ENCODE assay signal across 29 cellular contexts in the genomic region with DNA sequence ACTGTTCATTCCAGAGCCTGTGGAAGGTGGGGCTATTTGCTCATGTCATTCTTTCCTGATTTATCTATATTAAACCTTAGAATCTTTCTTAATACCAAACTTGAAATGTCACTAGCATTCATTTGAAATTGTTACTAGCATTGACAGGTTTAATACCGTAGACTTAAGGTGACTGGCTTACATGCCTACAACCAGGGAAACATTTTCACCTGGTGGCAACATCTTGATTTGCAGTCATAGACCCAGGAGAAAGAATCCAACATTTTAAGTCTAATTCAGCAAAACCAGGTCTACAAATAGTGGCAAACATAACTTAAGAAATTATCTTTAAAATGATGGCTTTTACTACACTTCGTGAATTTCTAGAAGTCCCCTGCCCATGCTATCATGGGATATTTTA.
DNase-seq lines count a peak whose midpoint lies in the region; ATAC-seq, FAIRE-seq and TF ChIP-seq lines count a peak whose summit lies in the region.
"Had no signal": no experiment of that assay in that cellular context is flagged by ENCODE, and none has a peak within 500 bp of the region (broad histone marks: within the 10 kb centered on the region; RNA-seq: fewer than 3 reads in every experiment).

No MANE protein-coding gene starts in this region.

- no peak overlapping the region for H2AK5ac ChIP-seq in H1 (ENCODE audit: low read depth, low read length)
- no peak overlapping the region for H2AK5ac ChIP-seq in mesendoderm (ENCODE audit: low read length)

- no peak overlapping the region for H3K4me3 Mint-ChIP-seq in activated naive CD4-positive, alpha-beta T cell treated with anti-CD3 and anti-CD28 coated beads, Interleukin-2, amount 10 ng/mL, durations not matched to agents 7 days and 5 days
- H3K4me3 Mint-ChIP-seq: CD14-positive monocyte had no signal

- no peak overlapping the region for H2BK120ac ChIP-seq in H1 (replicated peaks; ENCODE audit: low read depth, low read length)
- H2BK120ac ChIP-seq in mesendoderm (ENCODE audit: low read depth, low read length), result no peak overlapping the region

- H3K4ac ChIP-seq in H1 (replicated peaks; ENCODE audit: insufficient read length, low read depth, low read length) (no peak overlapping the region), mesendoderm (ENCODE audit: low read depth, low read length) (no peak overlapping the region)

- H3K27me3 Mint-ChIP-seq in activated naive CD4-positive, alpha-beta T cell treated with anti-CD3 and anti-CD28 coated beads, Interleukin-2, amount 10 ng/mL, durations not matched to agents 7 days and 5 days, result no peaks in the 10 kb centered on the region

- H2AFZ ChIP-seq in H1 (ENCODE audit: low read length), result no peak overlapping the region

- no peaks in the 10 kb centered on the region for H3K27me3 ChIP-seq in H1 (replicated peaks in 1 of 4; ENCODE audit: control insufficient read depth in 3 of 4, extremely low read depth in 1 of 4, insufficient read depth in 3 of 4, low read length in 3 of 4)
- H3K27me3 ChIP-seq in mesendoderm (ENCODE audit: insufficient read depth, low read length, poor library complexity), result no peaks in the 10 kb centered on the region
- H3K27me3 ChIP-seq: BE2C, MG63 had no signal

- H3K4me2 ChIP-seq in H1 (ENCODE audit: insufficient read depth in 1 of 2, low read depth in 2 of 2, low read length in 2 of 2) (no peak overlapping the region), mesendoderm (ENCODE audit: low read length) (no peak overlapping the region)
- H3K4me2 ChIP-seq: SK-N-SH had no signal

- no peak overlapping the region for H2BK5ac ChIP-seq in H1 (ENCODE audit: low read depth, low read length)
- H2BK5ac ChIP-seq in mesendoderm (ENCODE audit: low read length), result no peak overlapping the region

- no peak overlapping the region for H3K27ac Mint-ChIP-seq in activated naive CD4-positive, alpha-beta T cell treated with anti-CD3 and anti-CD28 coated beads, Interleukin-2, amount 10 ng/mL, durations not matched to agents 7 days and 5 days
- H3K27ac Mint-ChIP-seq: CD14-positive monocyte had no signal

- H3K27ac ChIP-seq in H1 (ENCODE audit: low read depth, low read length) (no peak overlapping the region), mesendoderm (ENCODE audit: low read depth, low read length) (no peak overlapping the region)
- H3K27ac ChIP-seq: 22Rv1 had no signal

- no peaks in the 10 kb centered on the region for H3K36me3 ChIP-seq in H1 (ENCODE audit: control insufficient read depth in 2 of 4, insufficient read depth in 4 of 4, low read length in 3 of 4)
- H3K36me3 ChIP-seq in mesendoderm (ENCODE audit: control insufficient read depth, insufficient read depth, low read length), result no peaks in the 10 kb centered on the region
- H3K36me3 ChIP-seq: BE2C, MG63 had no signal

- POLR2A ChIA-PET in H1 (lab: Charles Lee; ENCODE audit: partially characterized antibody), result no interaction called here

- H3K4me1 Mint-ChIP-seq in activated naive CD4-positive, alpha-beta T cell treated with anti-CD3 and anti-CD28 coated beads, Interleukin-2, amount 10 ng/mL, durations not matched to agents 7 days and 5 days, result no peaks in the 10 kb centered on the region

- H3K14ac ChIP-seq in H1 (ENCODE audit: insufficient read length), result no peak overlapping the region

- H3K56ac ChIP-seq in H1 (replicated peaks; ENCODE audit: insufficient read length, low read depth, low read length), result no peak overlapping the region
- no peak overlapping the region for H3K56ac ChIP-seq in mesendoderm (ENCODE audit: low read length)

- no peak overlapping the region for H4K91ac ChIP-seq in H1 (replicated peaks; ENCODE audit: insufficient read length, low read length)

- FAIRE-seq in H1 (lab: Jason Lieb, UNC) (peak; percentile 39), GM12891 (lab: Jason Lieb, UNC) (no peak)
- FAIRE-seq: G401.6, GM12878 had no signal

- no peaks in the 10 kb centered on the region for H3K4me1 ChIP-seq in H1 (replicated peaks in 1 of 4; ENCODE audit: control insufficient read depth in 3 of 4, insufficient read depth in 4 of 4, low read length in 3 of 4)
- H3K4me1 ChIP-seq in mesendoderm (ENCODE audit: control insufficient read depth, low read depth, low read length), result no peaks in the 10 kb centered on the region
- H3K4me1 ChIP-seq: BE2C had no signal

- H3K18ac ChIP-seq in H1 (ENCODE audit: extremely low read depth, low read length) (no peak overlapping the region), mesendoderm (ENCODE audit: low read length) (no peak overlapping the region)

- H3K36me3 Mint-ChIP-seq in activated naive CD4-positive, alpha-beta T cell treated with anti-CD3 and anti-CD28 coated beads, Interleukin-2, amount 10 ng/mL, durations not matched to agents 7 days and 5 days, result no peaks in the 10 kb centered on the region
- H3K36me3 Mint-ChIP-seq: CD14-positive monocyte had no signal

- H2BK15ac ChIP-seq in H1 (ENCODE audit: low read length) (no peak overlapping the region), mesendoderm (replicated peaks; ENCODE audit: low read depth) (no peak overlapping the region)

- 85% methylated on average over 2 of the region's 2 CpGs; no CpG with 5 or more reads in 1 of the 2 experiments for WGBS in H1 (ENCODE audit: extremely low coverage in 1 of 2, insufficient coverage in 1 of 2, insufficient read length in 1 of 2, insufficient replicate concordance in 2 of 2, low coverage in 1 of 2, low lambda C conversion rate in 2 of 2, missing lambda C conversion rate in 1 of 2), 2 experiments
- WGBS in mesendoderm (ENCODE audit: extremely low coverage, insufficient coverage, low lambda C conversion rate), result no CpG with 5 or more reads among the region's 2 CpGs

- no peaks in the 10 kb centered on the region; the same call in 1 of the 2 replicates for H3K23me2 ChIP-seq in H1 (ENCODE audit: low read depth, low read length)

- no peak for TF ChIP-seq EP300 in H1 (IDR thresholded peaks at IDR 0.05; ENCODE audit: borderline replicate concordance in 1 of 2, low read depth in 2 of 2, low read length in 2 of 2)

- no peaks in the 10 kb centered on the region for H4K20me1 ChIP-seq in H1 (replicated peaks in 1 of 2; ENCODE audit: control insufficient read depth in 1 of 2, insufficient read depth in 2 of 2, low read length in 2 of 2)

- H3K9ac ChIP-seq in H1 (replicated peaks in 1 of 4; ENCODE audit: extremely low read depth in 1 of 4, low read depth in 3 of 4, low read length in 3 of 4) (no peak overlapping the region), mesendoderm (ENCODE audit: low read length) (no peak overlapping the region)
- H3K9ac ChIP-seq: SK-N-SH had no signal

- H4K8ac ChIP-seq in H1 (ENCODE audit: extremely low read depth, insufficient read depth, low read length) (no peak overlapping the region), mesendoderm (ENCODE audit: low read depth, low read length) (no peak overlapping the region)

- H3K4me3 ChIP-seq in H1 (ENCODE audit: extremely low read depth in 1 of 4, insufficient read depth in 2 of 4, low read depth in 3 of 4, low read length in 4 of 4), result no peak overlapping the region
- no peak overlapping the region for H3K4me3 ChIP-seq in mesendoderm (ENCODE audit: low read length)
- H3K4me3 ChIP-seq: GM12878, MG63 had no signal

- TF ChIP-seq CTCF in H1 (IDR thresholded peaks at IDR 0.05; ENCODE audit: control extremely low read depth in 1 of 3, insufficient read depth in 1 of 3, low read depth in 1 of 3, low read length in 3 of 3), result peak in 1 of 3 experiments; percentile 36; a peak in 1 of 4 replicates

- peak; percentile 0 for DNase-seq in DMS 273 (lab: John Stamatoyannopoulos, UW; ENCODE audit: unreplicated experiment)
- DNase-seq in DMS 273 treated with DMSO at 0.1 percent for 48 hours (lab: John Stamatoyannopoulos, UW), result no peak
- no peak for DNase-seq in H1 (ENCODE audit: low read depth in 1 of 2, low spot score in 2 of 2)
- DNase-seq in mesendoderm, result peak; percentile 26
- no peak for DNase-seq in activated naive CD4-positive, alpha-beta T cell treated with anti-CD3 and anti-CD28 coated beads, Interleukin-2, amount 10 ng/mL, durations not matched to agents 7 days and 5 days
- DNase-seq in GM12891 (ENCODE audit: insufficient read length, low spot score), result no peak
- DNase-seq in NCI-H510A treated with DMSO at 0.1 percent for 48 hours (lab: John Stamatoyannopoulos, UW), result no peak
- DNase-seq: ACHN; BE2C; Calu3; HCEC 1CT; IMR-90; KG1; MG63; NCI-H1105 treated with DMSO at 0.1 percent for 48 hours; NCI-H146; NCI-H1930; NCI-H2107; NCI-H446; NCI-H526; NCI-H82; NK-92 treated with Interleukin-12 subunit alpha and Interleukin-12 subunit beta, amount 100 ng/mL, for 24 hours; PC-3; SK-N-SH had no signal

- H4K5ac ChIP-seq in H1 (ENCODE audit: insufficient read length, low read depth, low read length), result no peak overlapping the region
- H4K5ac ChIP-seq in mesendoderm (ENCODE audit: low read length), result no peak overlapping the region

- CTCF ChIA-PET in H1 (lab: Charles Lee; ENCODE audit: partially characterized antibody), result no interaction called here
- CTCF ChIA-PET in activated naive CD4-positive, alpha-beta T cell treated with anti-CD3 and anti-CD28 coated beads, Interleukin-2, amount 10 ng/mL, durations not matched to agents 7 days and 5 days (lab: Charles Lee), result no interaction called here

- TF ChIP-seq POLR2A in H1 (IDR thresholded peaks at IDR 0.05; ENCODE audit: control extremely low read depth in 1 of 2, low read depth in 2 of 2, low read length in 2 of 2), result no peak
- TF ChIP-seq POLR2A in GM12891 (IDR thresholded peaks at IDR 0.05; ENCODE audit: low read depth, low read length), result no peak

- H3K79me2 ChIP-seq in H1 (ENCODE audit: control insufficient read depth in 1 of 2, insufficient read depth in 2 of 2, low read length in 2 of 2) (no peaks in the 10 kb centered on the region), mesendoderm (ENCODE audit: control insufficient read depth, insufficient read depth, low read length) (no peaks in the 10 kb centered on the region)

- no peak overlapping the region for H2BK20ac ChIP-seq in H1 (ENCODE audit: low read length)

- H2BK12ac ChIP-seq in H1 (ENCODE audit: low read depth, low read length), result no peak overlapping the region

- peaks cover 2% of the 10 kb centered on the region for H3K9me3 Mint-ChIP-seq in activated naive CD4-positive, alpha-beta T cell treated with anti-CD3 and anti-CD28 coated beads, Interleukin-2, amount 10 ng/mL, durations not matched to agents 7 days and 5 days

- peak; percentile 23 to 35; a peak in 3 of 4 replicates for TF ChIP-seq RAD21 in H1 (IDR thresholded peaks at IDR 0.05 in 1 of 2, conservative IDR thresholded peaks at IDR 0.05 in 1 of 2; ENCODE audit: low read depth in 2 of 2, low read length in 2 of 2)

- no peaks in the 10 kb centered on the region for H3K9me3 ChIP-seq in H1 (ENCODE audit: insufficient read depth in 2 of 2, low read depth in 1 of 2, low read length in 1 of 2)
- H3K9me3 ChIP-seq: BE2C, MG63, SK-N-SH had no signal

- ATAC-seq in GM18511 (IDR thresholded peaks at IDR 0.05; ENCODE audit: unreplicated experiment), result no peak
- ATAC-seq: GM12878, PC-3 had no signal

- H3K23ac ChIP-seq in H1 (ENCODE audit: insufficient read length) (no peak overlapping the region), mesendoderm (ENCODE audit: low read length) (no peak overlapping the region)

- H3K79me1 ChIP-seq in H1 (ENCODE audit: low read depth, low read length) (no peaks in the 10 kb centered on the region), mesendoderm (ENCODE audit: low read length) (no peaks in the 10 kb centered on the region)

TF ChIP-seq in H1, 55 proteins besides CTCF, POLR2A, EP300 and RAD21 (continues in another document):
- TF ChIP-seq RFX5 (IDR thresholded peaks at IDR 0.05; ENCODE audit: borderline replicate concordance, low read depth, low read length), result no peak

TF ChIP-seq in GM12891, 5 proteins besides CTCF, POLR2A, EP300 and RAD21 (continues in another document):
- no peak for TF ChIP-seq SPI1 (IDR thresholded peaks at IDR 0.05; ENCODE audit: low read depth, low read length)

Comparison
In these comparisons a context has a peak if more than half of its experiments do, and no peak if none do; other contexts are left out.
1. DNase-seq: peak in DMS 273 (single experiment) and mesendoderm (single experiment); none in DMS 273 treated with DMSO at 0.1 percent for 48 hours (single experiment), H1 (0 of 2), activated naive CD4-positive, alpha-beta T cell treated with anti-CD3 and anti-CD28 coated beads, Interleukin-2, amount 10 ng/mL, durations not matched to agents 7 days and 5 days (single experiment), GM12891 (single experiment) and NCI-H510A treated with DMSO at 0.1 percent for 48 hours (single experiment).